In genomic region chr15:65311760-65312159, GRCh38 we compare ENCODE assay signal across 15 cellular contexts. TPM values are rescaled to one million over a fixed set of nuclear protein-coding genes. Genes with fewer than 3 reads are reported as not detected.
"Had no signal": no experiment of that assay in that cellular context is flagged by ENCODE, and none has a peak within 500 bp of the region (broad histone marks: within the 10 kb centered on the region; RNA-seq: fewer than 3 reads in every experiment).

No MANE protein-coding gene starts in this region.

- H3K4me2 ChIP-seq: smooth muscle cell had no signal

- DNase-seq: activated CD4-positive, alpha-beta memory T cell treated with anti-CD3 and anti-CD28 coated beads for 36 hours; activated gamma-delta T cell treated with Interleukin-2 at 50 U/mL for 16 hours; activated naive CD8-positive, alpha-beta T cell treated with anti-CD3 and anti-CD28 coated beads, Interleukin-2, amount 10 ng/mL, durations not matched to agents 7 days and 5 days; activated T-cell treated with anti-CD3 and anti-CD28 coated beads, Interleukin-2, amount 50 U/mL, for 48 hours; foreskin melanocyte; head of caudate nucleus; left ventricle myocardium inferior; stimulated activated naive B cell treated with anti-CD40 and anti-IgM and Interleukin-4, amounts not matched to agents 10 μg/mL and 1 μg/mL and 100 μg/mL, for 72 hours; upper lobe of left lung had no signal

- H3K27me3 ChIP-seq: upper lobe of left lung had no signal

- H3K27ac Mint-ChIP-seq: activated CD4-positive, alpha-beta memory T cell treated with anti-CD3 and anti-CD28 coated beads for 36 hours; activated naive CD8-positive, alpha-beta T cell treated with anti-CD3 and anti-CD28 coated beads, Interleukin-2, amount 10 ng/mL, durations not matched to agents 7 days and 5 days; stimulated activated naive B cell treated with anti-CD40 and anti-IgM and Interleukin-4, amounts not matched to agents 10 μg/mL and 1 μg/mL and 100 μg/mL, for 72 hours; T-helper 2 cell treated with Interferon-gamma antibody and Interleukin-4, amounts not matched to agents 5 μg/mL and 100 μg/mL, for 36 hours had no signal

- H3K27me3 Mint-ChIP-seq: activated CD4-positive, alpha-beta memory T cell treated with anti-CD3 and anti-CD28 coated beads for 36 hours had no signal

- H3K9me3 Mint-ChIP-seq: activated CD4-positive, alpha-beta memory T cell treated with anti-CD3 and anti-CD28 coated beads for 36 hours; activated naive CD8-positive, alpha-beta T cell treated with anti-CD3 and anti-CD28 coated beads, Interleukin-2, amount 10 ng/mL, durations not matched to agents 7 days and 5 days; stimulated activated naive B cell treated with anti-CD40 and anti-IgM and Interleukin-4, amounts not matched to agents 10 μg/mL and 1 μg/mL and 100 μg/mL, for 72 hours; T-helper 2 cell treated with Interferon-gamma antibody and Interleukin-4, amounts not matched to agents 5 μg/mL and 100 μg/mL, for 36 hours had no signal

- H3K4me1 ChIP-seq: upper lobe of left lung had no signal

- H3K4me1 Mint-ChIP-seq: activated naive CD8-positive, alpha-beta T cell treated with anti-CD3 and anti-CD28 coated beads, Interleukin-2, amount 10 ng/mL, durations not matched to agents 7 days and 5 days; stimulated activated naive B cell treated with anti-CD40 and anti-IgM and Interleukin-4, amounts not matched to agents 10 μg/mL and 1 μg/mL and 100 μg/mL, for 72 hours had no signal

- H3K4me3 ChIP-seq: left ventricle myocardium inferior, smooth muscle cell, upper lobe of left lung had no signal

- H3K36me3 ChIP-seq: left ventricle myocardium inferior, upper lobe of left lung had no signal

- ATAC-seq: activated CD4-positive, CD25-positive, alpha-beta regulatory T cell treated with anti-CD3 and anti-CD28 coated beads, Interleukin-2, amount 50 U/mL, for 24 hours; stimulated activated naive B cell treated with anti-CD40 and anti-IgM and Interleukin-4, amounts not matched to agents 10 μg/mL and 1 μg/mL and 100 μg/mL, for 72 hours had no signal

- H3K4me3 Mint-ChIP-seq: activated CD4-positive, alpha-beta memory T cell treated with anti-CD3 and anti-CD28 coated beads for 36 hours; activated naive CD8-positive, alpha-beta T cell treated with anti-CD3 and anti-CD28 coated beads, Interleukin-2, amount 10 ng/mL, durations not matched to agents 7 days and 5 days; stimulated activated naive B cell treated with anti-CD40 and anti-IgM and Interleukin-4, amounts not matched to agents 10 μg/mL and 1 μg/mL and 100 μg/mL, for 72 hours; T-helper 2 cell treated with Interferon-gamma antibody and Interleukin-4, amounts not matched to agents 5 μg/mL and 100 μg/mL, for 36 hours had no signal

- H3K36me3 Mint-ChIP-seq: activated CD4-positive, alpha-beta memory T cell treated with anti-CD3 and anti-CD28 coated beads for 36 hours; activated naive CD8-positive, alpha-beta T cell treated with anti-CD3 and anti-CD28 coated beads, Interleukin-2, amount 10 ng/mL, durations not matched to agents 7 days and 5 days; stimulated activated naive B cell treated with anti-CD40 and anti-IgM and Interleukin-4, amounts not matched to agents 10 μg/mL and 1 μg/mL and 100 μg/mL, for 72 hours had no signal

- H3K9me3 ChIP-seq: left ventricle myocardium inferior, upper lobe of left lung had no signal

- H3K27ac ChIP-seq: upper lobe of left lung had no signal

RNA-seq across cellular contexts. Expression of gene RNU5B-1, which starts 7.3 kb away (rescaled TPM):
- total RNA-seq: activated CD4-positive, alpha-beta memory T cell treated with anti-CD3 and anti-CD28 coated beads for 36 hours; endothelial cell of umbilical vein; myocyte; smooth muscle cell had no signal

RNA-seq across cellular contexts. Expression of gene RNU5A-1, which starts 15.9 kb away (rescaled TPM):
- total RNA-seq: activated CD4-positive, alpha-beta memory T cell treated with anti-CD3 and anti-CD28 coated beads for 36 hours; activated naive CD8-positive, alpha-beta T cell treated with anti-CD3 and anti-CD28 coated beads, Interleukin-2, amount 10 ng/mL, durations not matched to agents 7 days and 5 days; astrocyte; endothelial cell of umbilical vein; left ventricle myocardium inferior; myocyte; smooth muscle cell; upper lobe of left lung had no signal
